Comparison of ENCODE assay signal across 1 cellular context in genomic region chr2:225100856-225101294, GRCh38.
TF ChIP-seq lines count a peak whose summit lies in the region.

No MANE protein-coding gene starts in this region.

TF ChIP-seq in H1, 55 proteins besides CTCF, POLR2A, EP300 and RAD21 (continued from another document):
- TF ChIP-seq USF2 (IDR thresholded peaks at IDR 0.05; ENCODE audit: low read length) (no peak), CHD1 (IDR thresholded peaks at IDR 0.05; ENCODE audit: low read depth, low read length) (no peak), CTBP2 (IDR thresholded peaks at IDR 0.05; ENCODE audit: borderline replicate concordance, insufficient read depth, insufficient read length, low read length) (no peak)
